20 cellular contexts compared by ENCODE assay signal in the genomic region with DNA sequence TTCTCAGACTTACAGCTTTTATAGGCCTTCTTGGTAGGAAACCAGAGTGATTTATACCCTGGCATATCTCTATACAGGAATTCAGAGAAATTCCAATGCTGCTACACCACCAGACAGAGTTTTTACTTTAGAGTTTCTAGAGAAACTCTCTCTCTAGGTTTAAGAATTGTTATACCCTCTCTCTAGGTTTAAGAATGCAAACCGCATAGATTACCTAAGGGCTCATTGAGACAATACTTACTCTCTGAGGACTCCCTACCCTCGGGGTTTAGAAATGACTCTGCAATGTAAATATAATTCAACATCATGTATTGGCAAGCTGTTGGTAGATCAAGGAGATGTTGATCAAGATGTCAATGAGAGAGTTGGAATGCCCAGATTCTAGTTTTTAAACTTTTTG. TPM values are rescaled to one million over a fixed set of nuclear protein-coding genes. Genes with fewer than 3 reads are reported as not detected.
A peak's percentile ranks its signal among the peaks of the same experiment; 100 is the strongest.
DNase-seq lines count a peak whose midpoint lies in the region; ATAC-seq, FAIRE-seq and TF ChIP-seq lines count a peak whose summit lies in the region.
"Had no signal": no experiment of that assay in that cellular context is flagged by ENCODE, and none has a peak within 500 bp of the region (broad histone marks: within the 10 kb centered on the region; RNA-seq: fewer than 3 reads in every experiment).

No MANE protein-coding gene starts in this region.

- H3K23ac ChIP-seq in mesendoderm (ENCODE audit: low read length), result no peak overlapping the region

- no peaks in the 10 kb centered on the region for H4K20me1 ChIP-seq in GM12878 (ENCODE audit: control insufficient read depth, insufficient read depth)

- no peak overlapping the region for H2AK5ac ChIP-seq in mesendoderm (ENCODE audit: low read length)

- H3K4me2 ChIP-seq in GM12878 (ENCODE audit: control insufficient read depth, insufficient read depth), result no peak overlapping the region
- no peak overlapping the region for H3K4me2 ChIP-seq in mesendoderm (ENCODE audit: low read length)

- DNase-seq in GM12878 (ENCODE audit: low read depth, low spot score), result no peak
- DNase-seq in mesendoderm, result peak; percentile 51
- no peak for DNase-seq in GM20000 (ENCODE audit: low spot score)
- no peak for DNase-seq in HuH-7 (ENCODE audit: low spot score)
- no peak for DNase-seq in CD14-positive monocyte (ENCODE audit: low spot score)
- DNase-seq: ACHN; BE2C; C1 segment of cervical spinal cord; Caco-2; CD4-positive, alpha-beta T cell; GF-D8; HCEC 1CT; Kasumi-1; KG1 had no signal

- no peaks in the 10 kb centered on the region for H3K79me1 ChIP-seq in mesendoderm (ENCODE audit: low read length)

- no peak overlapping the region for H2BK5ac ChIP-seq in mesendoderm (ENCODE audit: low read length)

- no peaks in the 10 kb centered on the region for H3K9me3 ChIP-seq in GM12878 (replicated peaks; ENCODE audit: control insufficient read depth, insufficient read depth, low read length)
- H3K9me3 ChIP-seq: BE2C, Caco-2 had no signal

- RAD21 ChIA-PET in GM12878 (lab: Charles Lee; ENCODE audit: unreplicated experiment), result interaction anchor here (1.2 to 2.1 kb wide), 3 partner anchors 17 to 90 kb away, joined by 3 to 6 read pairs (median 6); no protein-coding TSS in a partner anchor

- H3K4me1 ChIP-seq in GM12878 (ENCODE audit: control insufficient read depth, insufficient read depth, low read length) (no peaks in the 10 kb centered on the region), mesendoderm (ENCODE audit: control insufficient read depth, low read depth, low read length) (no peaks in the 10 kb centered on the region)
- H3K4me1 ChIP-seq: BE2C, Caco-2 had no signal

- H3K9ac ChIP-seq in GM12878 (ENCODE audit: control insufficient read depth, insufficient read depth, low read length) (no peak overlapping the region), mesendoderm (ENCODE audit: low read length) (no peak overlapping the region)

- H3K18ac ChIP-seq in mesendoderm (ENCODE audit: low read length), result no peak overlapping the region

- H3K27ac Mint-ChIP-seq in CD14-positive monocyte, result no peak overlapping the region
- H3K27ac Mint-ChIP-seq: CD4-positive, alpha-beta T cell had no signal

- in situ Hi-C loops in GM12878 (cut with MboI), result no loop called here

- ATAC-seq in GM18868 (IDR thresholded peaks at IDR 0.05; ENCODE audit: unreplicated experiment), result peak; percentile 73
- ATAC-seq in HG02610 (IDR thresholded peaks at IDR 0.05; ENCODE audit: unreplicated experiment), result peak; percentile 40
- peak; percentile 74 for ATAC-seq in GM12878
- ATAC-seq: HepG2 had no signal

- no peaks in the 10 kb centered on the region for H3K4me1 Mint-ChIP-seq in CD14-positive monocyte

- no peak overlapping the region for H2AFZ ChIP-seq in GM12878 (ENCODE audit: control insufficient read depth, low read depth, low read length)

- no peak overlapping the region for H4K8ac ChIP-seq in mesendoderm (ENCODE audit: low read depth, low read length)

- H3K36me3 ChIP-seq in GM12878 (ENCODE audit: control insufficient read depth in 2 of 2, insufficient read depth in 2 of 2, low read length in 1 of 2) (no peaks in the 10 kb centered on the region), mesendoderm (ENCODE audit: control insufficient read depth, insufficient read depth, low read length) (no peaks in the 10 kb centered on the region)
- H3K36me3 ChIP-seq: BE2C had no signal

- no peaks in the 10 kb centered on the region for H3K27me3 Mint-ChIP-seq in CD14-positive monocyte (ENCODE audit: low read depth in 3 of 3)
- H3K27me3 Mint-ChIP-seq: CD4-positive, alpha-beta T cell had no signal

- no peak for TF ChIP-seq RAD21 in GM12878 (IDR thresholded peaks at IDR 0.05; ENCODE audit: insufficient read depth, low read depth, low read length)

- no TSS peak for BruUV-seq in GM12878 (replicated peaks; lab: Mats Ljungman, UMichigan)

- POLR2A ChIA-PET in GM12878 (lab: Charles Lee), result no interaction called here

- WGBS in GM12878 (ENCODE audit: insufficient coverage, insufficient replicate concordance, low lambda C conversion rate, missing lambda C conversion rate), result 30% methylated on average over 2 of the region's 2 CpGs
- WGBS in mesendoderm (ENCODE audit: extremely low coverage, insufficient coverage, low lambda C conversion rate), result no CpG with 5 or more reads among the region's 2 CpGs

- H4K5ac ChIP-seq in mesendoderm (ENCODE audit: low read length), result no peak overlapping the region

- intact Hi-C loops in GM12878 (cut with micrococcal nuclease; ENCODE audit: unreplicated experiment), result loop anchor here (5.0 kb wide), 1 partner anchor 196 kb away; no protein-coding TSS in a partner anchor
- intact Hi-C loops in CD14-positive monocyte (cut with micrococcal nuclease), result no loop called here

- TF ChIP-seq POLR2A in GM12878 (IDR thresholded peaks at IDR 0.05; ENCODE audit: low read depth, low read length), result no peak

- H3K79me2 ChIP-seq in GM12878 (ENCODE audit: control insufficient read depth, insufficient read depth, low read length) (no peaks in the 10 kb centered on the region), mesendoderm (ENCODE audit: control insufficient read depth, insufficient read depth, low read length) (no peaks in the 10 kb centered on the region)

- H3K4me3 ChIP-seq in GM12878, result no peak overlapping the region
- H3K4me3 ChIP-seq in mesendoderm (ENCODE audit: low read length), result no peak overlapping the region

- H3K27me3 ChIP-seq in GM12878 (replicated peaks in 1 of 2; ENCODE audit: control insufficient read depth in 2 of 2, insufficient read depth in 2 of 2, low read length in 1 of 2) (no peaks in the 10 kb centered on the region), mesendoderm (ENCODE audit: insufficient read depth, low read length, poor library complexity) (no peaks in the 10 kb centered on the region)
- H3K27me3 ChIP-seq: BE2C had no signal

- no peaks in the 10 kb centered on the region for H3K9me3 Mint-ChIP-seq in CD14-positive monocyte

- FAIRE-seq in GM12878 (lab: Jason Lieb, UNC), result no peak
- FAIRE-seq: A204.1, D721Med, HepG2 had no signal

- SMC1A ChIA-PET in GM12878 (lab: Charles Lee; ENCODE audit: uncharacterized antibody, unreplicated experiment), result interaction anchor here (0.6 to 1.4 kb wide), 7 partner anchors 8 to 191 kb away, joined by 3 to 4 read pairs (median 3); a partner anchor contains a TSS

- no peak overlapping the region for H2BK15ac ChIP-seq in mesendoderm (replicated peaks; ENCODE audit: low read depth)

- no peak overlapping the region for H3K4ac ChIP-seq in mesendoderm (ENCODE audit: low read depth, low read length)

- no peaks in the 10 kb centered on the region for H3K36me3 Mint-ChIP-seq in CD14-positive monocyte

- TF ChIP-seq CTCF in GM12878 (IDR thresholded peaks at IDR 0.05 in 2 of 3, conservative IDR thresholded peaks at IDR 0.05 in 1 of 3; ENCODE audit: control insufficient read depth in 2 of 3, extremely low read depth in 1 of 3, insufficient read depth in 1 of 3, low read depth in 3 of 3, low read length in 3 of 3) (no peak), GM20000 (IDR thresholded peaks at IDR 0.05; ENCODE audit: extremely low read depth, missing control alignments) (no peak), CD14-positive monocyte (IDR thresholded peaks at IDR 0.05) (no peak)

- H2BK120ac ChIP-seq in mesendoderm (ENCODE audit: low read depth, low read length), result no peak overlapping the region

- no peak overlapping the region for H3K4me3 Mint-ChIP-seq in CD14-positive monocyte
- H3K4me3 Mint-ChIP-seq: CD4-positive, alpha-beta T cell had no signal

- H3K56ac ChIP-seq in mesendoderm (ENCODE audit: low read length), result no peak overlapping the region

- no peak overlapping the region for H3K27ac ChIP-seq in GM12878 (ENCODE audit: control insufficient read depth, insufficient read depth)
- H3K27ac ChIP-seq in mesendoderm (ENCODE audit: low read depth, low read length), result no peak overlapping the region

- CTCF ChIA-PET in GM12878 (lab: Yijun Ruan, JAX), result no interaction called here

- no peak for TF ChIP-seq EP300 in GM12878 (IDR thresholded peaks at IDR 0.05; ENCODE audit: borderline replicate concordance in 1 of 2, control insufficient read depth in 1 of 2, low read depth in 2 of 2, low read length in 2 of 2)

TF ChIP-seq in GM12878, 131 proteins besides CTCF, POLR2A, EP300 and RAD21 (continues in another document):
- no peak for TF ChIP-seq SREBF2 (IDR thresholded peaks at IDR 0.05; ENCODE audit: low read length)
- TF ChIP-seq, protein P1, sequence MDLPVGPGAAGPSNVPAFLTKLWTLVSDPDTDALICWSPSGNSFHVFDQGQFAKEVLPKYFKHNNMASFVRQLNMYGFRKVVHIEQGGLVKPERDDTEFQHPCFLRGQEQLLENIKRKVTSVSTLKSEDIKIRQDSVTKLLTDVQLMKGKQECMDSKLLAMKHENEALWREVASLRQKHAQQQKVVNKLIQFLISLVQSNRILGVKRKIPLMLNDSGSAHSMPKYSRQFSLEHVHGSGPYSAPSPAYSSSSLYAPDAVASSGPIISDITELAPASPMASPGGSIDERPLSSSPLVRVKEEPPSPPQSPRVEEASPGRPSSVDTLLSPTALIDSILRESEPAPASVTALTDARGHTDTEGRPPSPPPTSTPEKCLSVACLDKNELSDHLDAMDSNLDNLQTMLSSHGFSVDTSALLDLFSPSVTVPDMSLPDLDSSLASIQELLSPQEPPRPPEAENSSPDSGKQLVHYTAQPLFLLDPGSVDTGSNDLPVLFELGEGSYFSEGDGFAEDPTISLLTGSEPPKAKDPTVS (IDR thresholded peaks at IDR 0.05; ENCODE audit: low read depth, low read length), result no peak
- no peak for TF ChIP-seq CHD1 (IDR thresholded peaks at IDR 0.05; ENCODE audit: low read depth, low read length)

RNA-seq across cellular contexts. Expression of a gene that starts 15.3 kb away (rescaled TPM):
- total RNA-seq in GM12878 (2013; cell fraction: nucleolus; rRNA removed), result 77.8 and 89.9 TPM in 2 replicates
- 0.73 and 1.3 TPM in 2 replicates for total RNA-seq in GM12878 (2014; rRNA removed)
- total RNA-seq in GM12878 (2014; rRNA removed; fragmentation: Illumina TruSeq; extraction: Trizol), result 1.1 and 1.2 TPM in 2 replicates
- 1.1 and 1.3 TPM in 2 replicates for total RNA-seq in GM12878 (2021)
- polyA plus RNA-seq in GM12878 (2011; ENCODE audit: low read depth), result not detected
- polyA plus RNA-seq in GM12878 (2011; rRNA removed), result 2.6 and 5.7 TPM in 2 replicates
- polyA plus RNA-seq in GM12878 (2011; cell fraction: cytosol; rRNA removed), result 0.82 and 1.1 TPM in 2 replicates
- polyA plus RNA-seq in GM12878 (2011; cell fraction: nucleus; rRNA removed), result 2.2 and 2.6 TPM in 2 replicates
- polyA plus RNA-seq in GM12878 (2012), result 0.11 TPM in 1 of 2 replicates, not detected in the other
- polyA plus RNA-seq in GM12878 (2014; fragmentation: Illumina TruSeq; extraction: Trizol), result 0.56 and 0.62 TPM in 2 replicates
- polyA plus RNA-seq in GM12878 (2014; fragmentation: Nextera tagmentation; extraction: Ambion mirVana), result under 1 TPM; 0.24 to 0.72 TPM
- 0.47 and 0.82 TPM in 2 replicates for polyA plus RNA-seq in GM12878 (2014; rRNA removed)
- polyA plus RNA-seq in GM12878 (2016; fragmentation: Nextera tagmentation; extraction: Ambion mirVana), result under 1 TPM; 0.37 to 0.78 TPM
- 4.9 and 5.9 TPM in 2 replicates for polyA minus RNA-seq in GM12878 (2011; rRNA and poly(A)+ RNA removed)
- polyA minus RNA-seq in GM12878 (2011; cell fraction: cytosol; rRNA and poly(A)+ RNA removed), result 1.0 and 3.2 TPM in 2 replicates
- polyA minus RNA-seq in GM12878 (2011; cell fraction: nucleus; rRNA and poly(A)+ RNA removed), result 10.4 and 19.1 TPM in 2 replicates
- polyA plus RNA-seq in mesendoderm (2013, experiment 1 of 2), result 5.2 TPM
- polyA plus RNA-seq in mesendoderm (2013, experiment 2 of 2), result 4.8 TPM
- polyA plus RNA-seq in CD14-positive monocyte, result not detected
- total RNA-seq: CD4-positive, alpha-beta T cell; Daoy; HepG2 had no signal
- polyA plus RNA-seq: HepG2 had no signal
